ENCODE assay signal across 1 cellular context in genomic region chr11:77407613-77408012, GRCh38.
TF ChIP-seq lines count a peak whose summit lies in the region.

No MANE protein-coding gene starts in this region.

TF ChIP-seq in SK-N-SH, 30 proteins besides CTCF, POLR2A, EP300 and RAD21 (continued from another document):
- TF ChIP-seq ELF1 (IDR thresholded peaks at IDR 0.05) = no peak; the same call in 1 of the 2 replicates
- peak; percentile 19 for TF ChIP-seq CHD2 (IDR thresholded peaks at IDR 0.05; ENCODE audit: low read length, partially characterized antibody)
- TF ChIP-seq, protein P1, sequence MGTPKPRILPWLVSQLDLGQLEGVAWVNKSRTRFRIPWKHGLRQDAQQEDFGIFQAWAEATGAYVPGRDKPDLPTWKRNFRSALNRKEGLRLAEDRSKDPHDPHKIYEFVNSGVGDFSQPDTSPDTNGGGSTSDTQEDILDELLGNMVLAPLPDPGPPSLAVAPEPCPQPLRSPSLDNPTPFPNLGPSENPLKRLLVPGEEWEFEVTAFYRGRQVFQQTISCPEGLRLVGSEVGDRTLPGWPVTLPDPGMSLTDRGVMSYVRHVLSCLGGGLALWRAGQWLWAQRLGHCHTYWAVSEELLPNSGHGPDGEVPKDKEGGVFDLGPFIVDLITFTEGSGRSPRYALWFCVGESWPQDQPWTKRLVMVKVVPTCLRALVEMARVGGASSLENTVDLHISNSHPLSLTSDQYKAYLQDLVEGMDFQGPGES (IDR thresholded peaks at IDR 0.05; ENCODE audit: low read depth, low read length) = no peak
- TF ChIP-seq GATA2 (CRISPR knock-in tag; IDR thresholded peaks at IDR 0.05) = no peak
- no peak for TF ChIP-seq REST (IDR thresholded peaks at IDR 0.05; ENCODE audit: low read depth, low read length)
- TF ChIP-seq MAX (IDR thresholded peaks at IDR 0.05; ENCODE audit: low read depth) = peak; percentile 67
- TF ChIP-seq EZH2phosphoT487 (IDR thresholded peaks at IDR 0.05; ENCODE audit: borderline replicate concordance, low read depth) = no peak
- no peak; the same call in 1 of the 2 replicates for TF ChIP-seq GABPA (IDR thresholded peaks at IDR 0.05; ENCODE audit: low read depth)
- TF ChIP-seq SIN3A (IDR thresholded peaks at IDR 0.05; ENCODE audit: borderline replicate concordance, low read depth, low read length) = peak; percentile 18; the same call in 1 of the 2 replicates
- 0 out of 2 replicates have a peak, but pooled peaks have one; percentile 37 for TF ChIP-seq TEAD4 (IDR thresholded peaks at IDR 0.05; ENCODE audit: borderline replicate concordance, insufficient read depth)
